In genomic region chr6:28940859-28941680, GRCh38 we compare ENCODE assay signal across 1 cellular context.
TF ChIP-seq lines count a peak whose summit lies in the region.

No MANE protein-coding gene starts in this region.

TF ChIP-seq in HepG2, 621 proteins besides CTCF, POLR2A, EP300 and RAD21 (continued from another document and continues in another):
- TF ChIP-seq CSRNP2 (CRISPR knock-in tag; conservative IDR thresholded peaks at IDR 0.05; ENCODE audit: low read depth): no peak
- no peak for TF ChIP-seq FOXP1 (IDR thresholded peaks at IDR 0.05)
- TF ChIP-seq FOXP1 (CRISPR knock-in tag; IDR thresholded peaks at IDR 0.05): peak; percentile 32; the same call in 1 of the 2 replicates
- no peak for TF ChIP-seq SKIL (CRISPR knock-in tag; IDR thresholded peaks at IDR 0.05; ENCODE audit: borderline replicate concordance)
- TF ChIP-seq FOSL1 (CRISPR knock-in tag; IDR thresholded peaks at IDR 0.05; ENCODE audit: borderline replicate concordance): no peak
- TF ChIP-seq TP53 (CRISPR knock-in tag; conservative IDR thresholded peaks at IDR 0.05): no peak
- no peak for TF ChIP-seq ZNF549 (CRISPR knock-in tag; IDR thresholded peaks at IDR 0.05)
- TF ChIP-seq SALL1 (CRISPR knock-in tag; IDR thresholded peaks at IDR 0.05): peak; percentile 26; the same call in 1 of the 2 replicates
- TF ChIP-seq ZBTB10 (CRISPR knock-in tag; IDR thresholded peaks at IDR 0.05; ENCODE audit: borderline replicate concordance): no peak
- TF ChIP-seq ZHX1 (CRISPR knock-in tag; IDR thresholded peaks at IDR 0.05; ENCODE audit: low read depth): peak; percentile 57; the same call in 1 of the 2 replicates
- TF ChIP-seq ZNF792 (CRISPR knock-in tag; IDR thresholded peaks at IDR 0.05): peak; percentile 73; the same call in 1 of the 2 replicates
- TF ChIP-seq CCAR2 (optimal IDR thresholded peaks at IDR 0.05; ENCODE audit: low read depth, low read length): no peak
- TF ChIP-seq MBNL3 (CRISPR knock-in tag; conservative IDR thresholded peaks at IDR 0.05): 0 out of 2 replicates have a peak, but pooled peaks have one; percentile 19
- no peak for TF ChIP-seq GMEB2 (CRISPR knock-in tag; IDR thresholded peaks at IDR 0.05; ENCODE audit: low read depth)
- peak; percentile 23 for TF ChIP-seq ZEB1 (IDR thresholded peaks at IDR 0.05; ENCODE audit: insufficient replicate concordance, low read depth)
- no peak for TF ChIP-seq ZNF619 (CRISPR knock-in tag; IDR thresholded peaks at IDR 0.05)
- no peak for TF ChIP-seq TEAD2 (CRISPR knock-in tag; IDR thresholded peaks at IDR 0.05)
- no peak for TF ChIP-seq RARA (CRISPR knock-in tag; IDR thresholded peaks at IDR 0.05)
- TF ChIP-seq ZNF142 (CRISPR knock-in tag; IDR thresholded peaks at IDR 0.05): no peak; the same call in 1 of the 2 replicates
- no peak for TF ChIP-seq GPN1 (CRISPR knock-in tag; IDR thresholded peaks at IDR 0.05; ENCODE audit: borderline replicate concordance)
- TF ChIP-seq ATRX (CRISPR knock-in tag; IDR thresholded peaks at IDR 0.05; ENCODE audit: borderline replicate concordance): 0 out of 2 replicates have a peak, but pooled peaks have one; percentile 20
- no peak for TF ChIP-seq RBAK (CRISPR knock-in tag; IDR thresholded peaks at IDR 0.05)
- TF ChIP-seq BCL6 (CRISPR knock-in tag; IDR thresholded peaks at IDR 0.05): 0 out of 2 replicates have a peak, but pooled peaks have one; percentile 31
- TF ChIP-seq HOXD1 (CRISPR knock-in tag; IDR thresholded peaks at IDR 0.05): 0 out of 2 replicates have a peak, but pooled peaks have one; percentile 39
- TF ChIP-seq THAP8 (CRISPR knock-in tag; IDR thresholded peaks at IDR 0.05; ENCODE audit: borderline replicate concordance): no peak; the same call in 1 of the 2 replicates
- TF ChIP-seq POLR2AphosphoS2 (IDR thresholded peaks at IDR 0.05; ENCODE audit: low read depth, low read length): no peak
- TF ChIP-seq YEATS2 (CRISPR knock-in tag; IDR thresholded peaks at IDR 0.05; ENCODE audit: borderline replicate concordance): peak; percentile 15; the same call in 1 of the 2 replicates
- TF ChIP-seq NPAS2 (CRISPR knock-in tag; IDR thresholded peaks at IDR 0.05; ENCODE audit: borderline replicate concordance): 0 out of 2 replicates have a peak, but pooled peaks have one; percentile 31
- TF ChIP-seq ZNF382 (CRISPR knock-in tag; IDR thresholded peaks at IDR 0.05; ENCODE audit: borderline replicate concordance): no peak
- peak; percentile 51 for TF ChIP-seq ZNF280D (CRISPR knock-in tag; IDR thresholded peaks at IDR 0.05)
- peak; percentile 87 for TF ChIP-seq ZGPAT (CRISPR knock-in tag; IDR thresholded peaks at IDR 0.05)
- no peak for TF ChIP-seq NFIB (CRISPR knock-in tag; IDR thresholded peaks at IDR 0.05; ENCODE audit: borderline replicate concordance)
- no peak for TF ChIP-seq ATAD3A (CRISPR knock-in tag; IDR thresholded peaks at IDR 0.05)
- TF ChIP-seq BHLHE40 (IDR thresholded peaks at IDR 0.05; ENCODE audit: low read length): no peak
- TF ChIP-seq MAZ (IDR thresholded peaks at IDR 0.05; ENCODE audit: borderline replicate concordance, low read depth, low read length): no peak
- TF ChIP-seq MAZ (CRISPR knock-in tag; IDR thresholded peaks at IDR 0.05; ENCODE audit: low read depth): peak; percentile 60; the same call in 1 of the 2 replicates
